Comparison of ENCODE assay signal across 1 cellular context in the genomic region with DNA sequence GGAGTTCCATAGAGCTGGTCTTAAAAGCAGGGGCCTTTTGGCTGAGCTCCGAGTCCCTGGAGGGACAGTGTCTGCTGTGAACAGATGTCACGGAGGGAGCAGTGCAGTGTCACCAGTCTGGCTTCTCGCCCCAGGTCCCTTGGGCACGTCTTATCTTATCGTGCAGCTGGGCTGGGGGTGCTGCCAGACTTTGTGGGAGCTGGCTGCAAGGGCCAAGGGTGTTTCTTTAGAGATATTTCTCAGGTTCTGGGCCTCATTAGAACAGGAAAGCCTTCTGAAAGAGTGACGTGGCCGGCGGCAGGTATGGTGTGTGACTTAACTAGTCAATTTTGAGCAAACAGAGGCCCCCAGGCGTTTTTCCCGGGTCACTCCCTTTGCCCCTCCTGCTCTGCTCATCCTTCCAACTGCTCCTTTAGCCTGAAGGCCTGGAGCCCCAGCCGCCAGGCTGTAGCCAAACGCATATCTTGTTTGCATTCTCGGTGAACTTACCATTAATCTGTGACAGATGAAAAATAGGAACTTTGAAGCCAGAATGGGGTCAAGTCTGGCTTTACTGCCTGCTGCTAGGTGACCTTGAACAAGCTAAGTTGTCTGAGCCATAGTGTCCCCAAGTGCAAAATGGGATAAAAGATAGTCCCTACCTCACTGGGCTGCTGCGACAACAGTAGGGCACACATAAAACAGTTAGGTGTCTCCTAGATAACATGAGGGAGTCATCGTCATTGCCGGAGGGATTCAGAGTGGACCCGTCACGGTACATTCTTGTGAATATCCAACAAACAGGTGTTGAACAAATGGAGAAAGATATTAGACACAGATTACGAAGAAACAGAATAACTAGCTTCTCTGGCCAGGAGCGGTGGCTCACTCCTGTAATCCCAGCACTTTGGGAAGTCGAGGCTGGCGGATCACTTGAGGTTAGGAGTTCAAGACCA.
A peak's percentile ranks its signal among the peaks of the same experiment; 100 is the strongest.
TF ChIP-seq lines count a peak whose summit lies in the region.

No MANE protein-coding gene starts in this region.

TF ChIP-seq in HepG2, 621 proteins besides CTCF, POLR2A, EP300 and RAD21 (continued from another document and continues in another):
- TF ChIP-seq, protein P1, sequence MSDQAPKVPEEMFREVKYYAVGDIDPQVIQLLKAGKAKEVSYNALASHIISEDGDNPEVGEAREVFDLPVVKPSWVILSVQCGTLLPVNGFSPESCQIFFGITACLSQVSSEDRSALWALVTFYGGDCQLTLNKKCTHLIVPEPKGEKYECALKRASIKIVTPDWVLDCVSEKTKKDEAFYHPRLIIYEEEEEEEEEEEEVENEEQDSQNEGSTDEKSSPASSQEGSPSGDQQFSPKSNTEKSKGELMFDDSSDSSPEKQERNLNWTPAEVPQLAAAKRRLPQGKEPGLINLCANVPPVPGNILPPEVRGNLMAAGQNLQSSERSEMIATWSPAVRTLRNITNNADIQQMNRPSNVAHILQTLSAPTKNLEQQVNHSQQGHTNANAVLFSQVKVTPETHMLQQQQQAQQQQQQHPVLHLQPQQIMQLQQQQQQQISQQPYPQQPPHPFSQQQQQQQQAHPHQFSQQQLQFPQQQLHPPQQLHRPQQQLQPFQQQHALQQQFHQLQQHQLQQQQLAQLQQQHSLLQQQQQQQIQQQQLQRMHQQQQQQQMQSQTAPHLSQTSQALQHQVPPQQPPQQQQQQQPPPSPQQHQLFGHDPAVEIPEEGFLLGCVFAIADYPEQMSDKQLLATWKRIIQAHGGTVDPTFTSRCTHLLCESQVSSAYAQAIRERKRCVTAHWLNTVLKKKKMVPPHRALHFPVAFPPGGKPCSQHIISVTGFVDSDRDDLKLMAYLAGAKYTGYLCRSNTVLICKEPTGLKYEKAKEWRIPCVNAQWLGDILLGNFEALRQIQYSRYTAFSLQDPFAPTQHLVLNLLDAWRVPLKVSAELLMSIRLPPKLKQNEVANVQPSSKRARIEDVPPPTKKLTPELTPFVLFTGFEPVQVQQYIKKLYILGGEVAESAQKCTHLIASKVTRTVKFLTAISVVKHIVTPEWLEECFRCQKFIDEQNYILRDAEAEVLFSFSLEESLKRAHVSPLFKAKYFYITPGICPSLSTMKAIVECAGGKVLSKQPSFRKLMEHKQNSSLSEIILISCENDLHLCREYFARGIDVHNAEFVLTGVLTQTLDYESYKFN (CRISPR knock-in tag; conservative IDR thresholded peaks at IDR 0.05): peak; percentile 50
- TF ChIP-seq ZNF543 (CRISPR knock-in tag; IDR thresholded peaks at IDR 0.05) (0 out of 2 replicates have a peak, but pooled peaks have one; percentile 17), FOXA1 (IDR thresholded peaks at IDR 0.05) (no peak), FOXA1 (CRISPR knock-in tag; IDR thresholded peaks at IDR 0.05) (no peak), ZNF333 (CRISPR knock-in tag; IDR thresholded peaks at IDR 0.05; ENCODE audit: borderline replicate concordance) (0 out of 2 replicates have a peak, but pooled peaks have one; percentile 9), ZNF460 (CRISPR knock-in tag; IDR thresholded peaks at IDR 0.05; ENCODE audit: borderline replicate concordance) (no peak), HNF4A (CRISPR knock-in tag; IDR thresholded peaks at IDR 0.05) (0 out of 2 replicates have a peak, but pooled peaks have one; percentile 33), NR0B2 (CRISPR knock-in tag; IDR thresholded peaks at IDR 0.05) (0 out of 2 replicates have a peak, but pooled peaks have one; percentile 7), MTERF4 (CRISPR knock-in tag; IDR thresholded peaks at IDR 0.05) (no peak), EHMT2 (IDR thresholded peaks at IDR 0.05; ENCODE audit: borderline replicate concordance, low read depth, low read length) (no peak), PITX1 (CRISPR knock-in tag; IDR thresholded peaks at IDR 0.05) (0 out of 2 replicates have a peak, but pooled peaks have one; percentile 5), ZBTB7B (CRISPR knock-in tag; IDR thresholded peaks at IDR 0.05) (peak; percentile 33; the same call in 1 of the 2 replicates), ZFX (CRISPR knock-in tag; IDR thresholded peaks at IDR 0.05; ENCODE audit: low read depth) (peak; percentile 21; the same call in 1 of the 2 replicates), RXRB (CRISPR knock-in tag; IDR thresholded peaks at IDR 0.05; ENCODE audit: borderline replicate concordance) (0 out of 2 replicates have a peak, but pooled peaks have one; percentile 7), XBP1 (CRISPR knock-in tag; IDR thresholded peaks at IDR 0.05) (no peak), ZNF280B (CRISPR knock-in tag; IDR thresholded peaks at IDR 0.05; ENCODE audit: borderline replicate concordance) (no peak), HOXA5 (CRISPR knock-in tag; IDR thresholded peaks at IDR 0.05) (no peak), RNF219 (CRISPR knock-in tag; IDR thresholded peaks at IDR 0.05) (no peak), ZBTB38 (CRISPR knock-in tag; IDR thresholded peaks at IDR 0.05) (0 out of 2 replicates have a peak, but pooled peaks have one; percentile 22), GPN1 (CRISPR knock-in tag; IDR thresholded peaks at IDR 0.05; ENCODE audit: borderline replicate concordance) (no peak), NCOR1 (IDR thresholded peaks at IDR 0.05; ENCODE audit: borderline replicate concordance, low read length) (peak; percentile 24; the same call in 1 of the 2 replicates), ZMAT3 (CRISPR knock-in tag; conservative IDR thresholded peaks at IDR 0.05) (no peak), DNMT3B (CRISPR knock-in tag; conservative IDR thresholded peaks at IDR 0.05) (no peak), RFXANK (CRISPR knock-in tag; IDR thresholded peaks at IDR 0.05) (no peak), PTBP1 (IDR thresholded peaks at IDR 0.05; ENCODE audit: low read depth, low read length, poor library complexity, severe bottlenecking) (no peak), HDAC6 (IDR thresholded peaks at IDR 0.05; ENCODE audit: low read depth, low read length) (no peak), ZFY (CRISPR knock-in tag; IDR thresholded peaks at IDR 0.05) (peak; percentile 42; the same call in 1 of the 2 replicates), RFX1 (IDR thresholded peaks at IDR 0.05) (no peak), ZNF550 (CRISPR knock-in tag; IDR thresholded peaks at IDR 0.05; ENCODE audit: borderline replicate concordance) (no peak), MXD3 (CRISPR knock-in tag; IDR thresholded peaks at IDR 0.05) (no peak), POGZ (CRISPR knock-in tag; IDR thresholded peaks at IDR 0.05) (no peak; the same call in 1 of the 2 replicates), DDIT3 (CRISPR knock-in tag; IDR thresholded peaks at IDR 0.05) (no peak), ZNF382 (CRISPR knock-in tag; IDR thresholded peaks at IDR 0.05; ENCODE audit: borderline replicate concordance) (no peak), ZNF644 (CRISPR knock-in tag; IDR thresholded peaks at IDR 0.05; ENCODE audit: low read depth) (no peak), MBNL3 (CRISPR knock-in tag; conservative IDR thresholded peaks at IDR 0.05) (no peak)
- TF ChIP-seq, protein P2, sequence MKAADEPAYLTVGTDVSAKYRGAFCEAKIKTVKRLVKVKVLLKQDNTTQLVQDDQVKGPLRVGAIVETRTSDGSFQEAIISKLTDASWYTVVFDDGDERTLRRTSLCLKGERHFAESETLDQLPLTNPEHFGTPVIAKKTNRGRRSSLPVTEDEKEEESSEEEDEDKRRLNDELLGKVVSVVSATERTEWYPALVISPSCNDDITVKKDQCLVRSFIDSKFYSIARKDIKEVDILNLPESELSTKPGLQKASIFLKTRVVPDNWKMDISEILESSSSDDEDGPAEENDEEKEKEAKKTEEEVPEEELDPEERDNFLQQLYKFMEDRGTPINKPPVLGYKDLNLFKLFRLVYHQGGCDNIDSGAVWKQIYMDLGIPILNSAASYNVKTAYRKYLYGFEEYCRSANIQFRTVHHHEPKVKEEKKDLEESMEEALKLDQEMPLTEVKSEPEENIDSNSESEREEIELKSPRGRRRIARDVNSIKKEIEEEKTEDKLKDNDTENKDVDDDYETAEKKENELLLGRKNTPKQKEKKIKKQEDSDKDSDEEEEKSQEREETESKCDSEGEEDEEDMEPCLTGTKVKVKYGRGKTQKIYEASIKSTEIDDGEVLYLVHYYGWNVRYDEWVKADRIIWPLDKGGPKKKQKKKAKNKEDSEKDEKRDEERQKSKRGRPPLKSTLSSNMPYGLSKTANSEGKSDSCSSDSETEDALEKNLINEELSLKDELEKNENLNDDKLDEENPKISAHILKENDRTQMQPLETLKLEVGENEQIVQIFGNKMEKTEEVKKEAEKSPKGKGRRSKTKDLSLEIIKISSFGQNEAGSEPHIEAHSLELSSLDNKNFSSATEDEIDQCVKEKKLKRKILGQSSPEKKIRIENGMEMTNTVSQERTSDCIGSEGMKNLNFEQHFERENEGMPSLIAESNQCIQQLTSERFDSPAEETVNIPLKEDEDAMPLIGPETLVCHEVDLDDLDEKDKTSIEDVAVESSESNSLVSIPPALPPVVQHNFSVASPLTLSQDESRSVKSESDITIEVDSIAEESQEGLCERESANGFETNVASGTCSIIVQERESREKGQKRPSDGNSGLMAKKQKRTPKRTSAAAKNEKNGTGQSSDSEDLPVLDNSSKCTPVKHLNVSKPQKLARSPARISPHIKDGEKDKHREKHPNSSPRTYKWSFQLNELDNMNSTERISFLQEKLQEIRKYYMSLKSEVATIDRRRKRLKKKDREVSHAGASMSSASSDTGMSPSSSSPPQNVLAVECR (CRISPR knock-in tag; IDR thresholded peaks at IDR 0.05; ENCODE audit: borderline replicate concordance): peak; percentile 25; the same call in 1 of the 2 replicates
- TF ChIP-seq, protein P3, sequence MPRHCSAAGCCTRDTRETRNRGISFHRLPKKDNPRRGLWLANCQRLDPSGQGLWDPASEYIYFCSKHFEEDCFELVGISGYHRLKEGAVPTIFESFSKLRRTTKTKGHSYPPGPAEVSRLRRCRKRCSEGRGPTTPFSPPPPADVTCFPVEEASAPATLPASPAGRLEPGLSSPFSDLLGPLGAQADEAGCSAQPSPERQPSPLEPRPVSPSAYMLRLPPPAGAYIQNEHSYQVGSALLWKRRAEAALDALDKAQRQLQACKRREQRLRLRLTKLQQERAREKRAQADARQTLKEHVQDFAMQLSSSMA (CRISPR knock-in tag; IDR thresholded peaks at IDR 0.05): no peak
